1 cellular context compared by ENCODE assay signal in the genomic region with DNA sequence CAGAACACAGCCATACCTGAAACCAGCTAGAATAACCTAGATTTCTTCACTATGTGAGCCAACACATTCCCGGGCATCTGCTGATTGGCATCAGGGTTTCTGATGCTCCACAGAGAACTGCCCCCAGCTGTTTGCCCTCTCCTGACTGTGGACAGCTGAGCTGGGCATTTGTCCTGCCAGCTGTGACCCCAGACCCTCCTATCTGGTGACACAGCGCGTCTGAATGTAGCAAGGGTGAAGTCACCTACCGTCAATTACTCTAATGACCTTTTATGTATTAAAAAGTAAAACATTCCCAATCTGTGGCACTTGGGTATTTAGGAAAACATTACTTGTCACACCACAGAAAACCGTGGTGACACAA.
TF ChIP-seq lines count a peak whose summit lies in the region.

No MANE protein-coding gene starts in this region.

TF ChIP-seq in H1, 55 proteins besides CTCF, POLR2A, EP300 and RAD21:
- TF ChIP-seq MAFK (IDR thresholded peaks at IDR 0.05; ENCODE audit: low read depth, low read length) (no peak), EGR1 (IDR thresholded peaks at IDR 0.05; ENCODE audit: borderline replicate concordance, low read depth, low read length) (no peak), NANOG (IDR thresholded peaks at IDR 0.05; ENCODE audit: insufficient read depth, low read depth, low read length, poor library complexity, severe bottlenecking) (no peak), ZNF274 (IDR thresholded peaks at IDR 0.05; ENCODE audit: borderline replicate concordance, extremely low read depth, low read length) (no peak), RNF2 (IDR thresholded peaks at IDR 0.05; ENCODE audit: borderline replicate concordance, low read depth, low read length, missing control alignments, poor library complexity, severe bottlenecking) (no peak)
- TF ChIP-seq, protein P1, sequence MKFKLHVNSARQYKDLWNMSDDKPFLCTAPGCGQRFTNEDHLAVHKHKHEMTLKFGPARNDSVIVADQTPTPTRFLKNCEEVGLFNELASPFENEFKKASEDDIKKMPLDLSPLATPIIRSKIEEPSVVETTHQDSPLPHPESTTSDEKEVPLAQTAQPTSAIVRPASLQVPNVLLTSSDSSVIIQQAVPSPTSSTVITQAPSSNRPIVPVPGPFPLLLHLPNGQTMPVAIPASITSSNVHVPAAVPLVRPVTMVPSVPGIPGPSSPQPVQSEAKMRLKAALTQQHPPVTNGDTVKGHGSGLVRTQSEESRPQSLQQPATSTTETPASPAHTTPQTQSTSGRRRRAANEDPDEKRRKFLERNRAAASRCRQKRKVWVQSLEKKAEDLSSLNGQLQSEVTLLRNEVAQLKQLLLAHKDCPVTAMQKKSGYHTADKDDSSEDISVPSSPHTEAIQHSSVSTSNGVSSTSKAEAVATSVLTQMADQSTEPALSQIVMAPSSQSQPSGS (IDR thresholded peaks at IDR 0.05; ENCODE audit: low read length), result no peak
